1 cellular context compared by ENCODE assay signal in the genomic region with DNA sequence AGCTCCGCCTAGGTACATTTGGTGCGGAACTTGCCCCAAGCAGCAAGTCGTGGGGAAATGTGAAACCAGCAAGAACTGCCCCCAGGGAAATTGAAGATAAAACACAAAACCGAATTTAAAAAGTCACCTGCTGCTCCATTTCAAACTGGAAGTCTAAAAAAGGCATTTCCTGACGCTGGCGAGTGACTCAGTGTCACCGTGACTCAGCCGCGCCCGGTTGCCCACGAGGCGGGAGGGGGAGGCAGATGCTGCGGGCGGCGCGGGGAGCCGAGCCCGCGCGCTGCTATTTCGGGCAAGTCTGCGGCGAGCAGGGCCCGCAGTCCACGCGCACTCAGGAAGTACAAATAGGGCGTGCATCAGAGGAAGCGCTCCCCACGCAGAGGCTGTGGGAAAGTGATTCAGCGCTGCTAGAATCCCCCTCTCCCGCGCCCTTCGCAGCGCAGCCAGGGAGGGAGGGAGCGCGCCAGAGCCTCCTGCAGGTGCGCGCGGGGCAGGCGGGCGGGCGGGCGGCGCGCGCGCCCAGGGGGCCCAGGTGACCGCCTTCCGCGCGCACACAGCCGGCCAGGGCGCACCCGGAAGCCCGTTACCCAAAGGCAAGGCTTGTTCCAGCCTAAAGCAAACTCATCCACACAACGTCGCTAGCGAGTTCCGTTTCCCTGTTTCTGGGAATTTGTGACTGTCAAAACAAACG.
TF ChIP-seq lines count a peak whose summit lies in the region.

No MANE protein-coding gene starts in this region.

TF ChIP-seq in H1, 55 proteins besides CTCF, POLR2A, EP300 and RAD21 (continued from another document):
- TF ChIP-seq HDAC2 (IDR thresholded peaks at IDR 0.05; ENCODE audit: borderline replicate concordance in 1 of 2, low read depth in 2 of 2, low read length in 2 of 2) (0 out of 4 replicates have a peak, but pooled peaks have one; percentile 16 to 17), TAF1 (IDR thresholded peaks at IDR 0.05; ENCODE audit: low read depth, low read length) (0 out of 2 replicates have a peak, but pooled peaks have one; percentile 17), KDM4A (IDR thresholded peaks at IDR 0.05; ENCODE audit: low read depth, low read length, severe bottlenecking) (peak; percentile 96)
